ENCODE assay signal across 29 cellular contexts in genomic region chr4:20326977-20327376, GRCh38.
"Had no signal": no experiment of that assay in that cellular context is flagged by ENCODE, and none has a peak within 500 bp of the region (broad histone marks: within the 10 kb centered on the region; RNA-seq: fewer than 3 reads in every experiment).

No MANE protein-coding gene starts in this region.

- FAIRE-seq: endothelial cell of umbilical vein, TTC549 had no signal

- ATAC-seq: esophagus mucosa, pancreas, psoas muscle had no signal

- H3K4me1 Mint-ChIP-seq: activated naive CD4-positive, alpha-beta T cell treated with anti-CD3 and anti-CD28 coated beads, Interleukin-2, amount 50 U/mL, for 24 hours had no signal

- H3K27ac Mint-ChIP-seq: activated naive CD4-positive, alpha-beta T cell treated with anti-CD3 and anti-CD28 coated beads, Interleukin-2, amount 50 U/mL, for 24 hours; type B pancreatic cell had no signal

- H3K27me3 ChIP-seq: adrenal gland, ascending aorta, brain microvascular endothelial cell, pancreas, right atrium auricular region, spleen, vagina had no signal

- H3K4me1 ChIP-seq: adrenal gland, ascending aorta, left ventricle myocardium inferior, pancreas, right atrium auricular region had no signal

- H3K9me3 Mint-ChIP-seq: nephron, type B pancreatic cell had no signal

- H3K4me3 ChIP-seq: adrenal gland, ascending aorta, left ventricle myocardium inferior, pancreas, psoas muscle, right atrium auricular region, spleen, thoracic aorta, vagina had no signal

- H3K9me3 ChIP-seq: adrenal gland, ascending aorta, left ventricle myocardium inferior, pancreas, psoas muscle, right atrium auricular region, spleen, thoracic aorta, vagina had no signal

- H3K36me3 Mint-ChIP-seq: activated naive CD4-positive, alpha-beta T cell treated with anti-CD3 and anti-CD28 coated beads, Interleukin-2, amount 50 U/mL, for 24 hours had no signal

- H3K36me3 ChIP-seq: adrenal gland, ascending aorta, brain microvascular endothelial cell, left ventricle myocardium inferior, pancreas, right atrium auricular region, spleen, thoracic aorta, vagina, WERI-Rb-1 had no signal

- DNase-seq: activated CD4-positive, alpha-beta T cell treated with anti-CD3 and anti-CD28 coated beads, Interleukin-2, amount 50 U/mL, for 1 hour; activated CD4-positive, CD25-positive, alpha-beta regulatory T cell treated with anti-CD3 and anti-CD28 coated beads, Interleukin-2, amount 50 U/mL, for 72 hours; activated gamma-delta T cell treated with Interleukin-2 at 50 U/mL for 16 hours; activated T-cell treated with anti-CD3 and anti-CD28 coated beads, Interleukin-2, amount 50 U/mL, for 1 hour; adrenal gland; brain microvascular endothelial cell; caudate nucleus; dermis blood vessel endothelial cell; effector memory CD4-positive, alpha-beta T cell; foreskin melanocyte; kidney glomerular epithelial cell; left ventricle myocardium inferior; mammary epithelial cell; pancreas; psoas muscle; spleen; stimulated activated CD4-positive, alpha-beta T cell treated with anti-CD3 and anti-CD28 coated beads, Interleukin-4, amount 100 ng/mL, for 1 hour; stimulated activated naive CD4-positive, alpha-beta T cell treated with Interleukin-2 at 50 U/mL for 16 hours; WERI-Rb-1 had no signal

- H3K4me3 Mint-ChIP-seq: activated naive CD4-positive, alpha-beta T cell treated with anti-CD3 and anti-CD28 coated beads, Interleukin-2, amount 50 U/mL, for 24 hours; nephron; type B pancreatic cell had no signal

- H3K27me3 Mint-ChIP-seq: activated naive CD4-positive, alpha-beta T cell treated with anti-CD3 and anti-CD28 coated beads, Interleukin-2, amount 50 U/mL, for 24 hours; type B pancreatic cell had no signal

- H3K27ac ChIP-seq: adrenal gland, ascending aorta, brain microvascular endothelial cell, left ventricle myocardium inferior, pancreas, psoas muscle, right atrium auricular region, spleen, thoracic aorta, vagina, WERI-Rb-1 had no signal
